In genomic region chr1:221776495-221777413, GRCh38 we compare ENCODE assay signal across 8 cellular contexts. TPM values are rescaled to one million over a fixed set of nuclear protein-coding genes. Genes with fewer than 3 reads are reported as not detected.
DNase-seq lines count a peak whose midpoint lies in the region; ATAC-seq and TF ChIP-seq lines count a peak whose summit lies in the region.

No MANE protein-coding gene starts in this region.

- no peak for TF ChIP-seq CTCF in activated B cell treated with CpG ODN at 0.5 μM for 24 hours (IDR thresholded peaks at IDR 0.05)

- peak; percentile 22 for ATAC-seq in GM19438 (IDR thresholded peaks at IDR 0.05; ENCODE audit: low read depth, unreplicated experiment)
- peak; percentile 28 for ATAC-seq in HG03139 (IDR thresholded peaks at IDR 0.05; ENCODE audit: unreplicated experiment)
- peak; percentile 28 for ATAC-seq in activated B cell treated with CpG ODN at 0.5 μM for 24 hours (ENCODE audit: low read depth)

- H3K4me1 Mint-ChIP-seq in activated B cell treated with CpG ODN at 0.5 μM for 24 hours = peaks cover 74% of the 10 kb centered on the region

- peak overlapping the region; percentile 95 for H3K27ac Mint-ChIP-seq in activated B cell treated with CpG ODN at 0.5 μM for 24 hours

- DNase-seq in COLO829 (ENCODE audit: low spot score) = peak; percentile 23
- no peak for DNase-seq in activated B cell treated with CpG ODN at 0.5 μM for 24 hours
- DNase-seq in 8988T = no peak
- DNase-seq in NCI-H2107 (lab: John Stamatoyannopoulos, UW) = no peak
- no peak for DNase-seq in NCI-H524 (lab: John Stamatoyannopoulos, UW)
- DNase-seq in NCI-H2171 (lab: John Stamatoyannopoulos, UW) = no peak

- H3K9me3 Mint-ChIP-seq in activated B cell treated with CpG ODN at 0.5 μM for 24 hours = no peaks in the 10 kb centered on the region

- CTCF ChIA-PET in activated B cell treated with CpG ODN at 0.5 μM for 24 hours (lab: Charles Lee) = interaction anchor here (0.9 to 4.4 kb wide), 7 partner anchors 21 to 299 kb away, joined by 3 to 24 read pairs (median 5); partner anchors contain the start of gene DUSP10

- H3K36me3 Mint-ChIP-seq in activated B cell treated with CpG ODN at 0.5 μM for 24 hours (ENCODE audit: low read depth) = no peaks in the 10 kb centered on the region

- POLR2A ChIA-PET in activated B cell treated with CpG ODN at 0.5 μM for 24 hours (lab: Charles Lee) = interaction anchor here (0.9 to 8.7 kb wide), 23 partner anchors 12 to 897 kb away, joined by 3 to 229 read pairs (median 5); partner anchors contain the start of genes DUSP10 and HLX

- peak overlapping the region; percentile 75 for H3K4me3 Mint-ChIP-seq in activated B cell treated with CpG ODN at 0.5 μM for 24 hours

- intact Hi-C loops in activated B cell treated with CpG ODN at 0.5 μM for 24 hours (cut with micrococcal nuclease) = loop anchor here (1.0 to 5.0 kb wide), 13 partner anchors 22 to 1684 kb away; partner anchors contain the start of genes HLX and IARS2

- H3K27me3 Mint-ChIP-seq in activated B cell treated with CpG ODN at 0.5 μM for 24 hours = no peaks in the 10 kb centered on the region

RNA-seq across cellular contexts. Expression of gene DUSP10, which starts 34.9 kb away (rescaled TPM):
- total RNA-seq in activated B cell treated with CpG ODN at 0.5 μM for 24 hours = 36.6 and 39.5 TPM in 2 replicates
